Comparison of ENCODE assay signal across 8 cellular contexts in the genomic region with DNA sequence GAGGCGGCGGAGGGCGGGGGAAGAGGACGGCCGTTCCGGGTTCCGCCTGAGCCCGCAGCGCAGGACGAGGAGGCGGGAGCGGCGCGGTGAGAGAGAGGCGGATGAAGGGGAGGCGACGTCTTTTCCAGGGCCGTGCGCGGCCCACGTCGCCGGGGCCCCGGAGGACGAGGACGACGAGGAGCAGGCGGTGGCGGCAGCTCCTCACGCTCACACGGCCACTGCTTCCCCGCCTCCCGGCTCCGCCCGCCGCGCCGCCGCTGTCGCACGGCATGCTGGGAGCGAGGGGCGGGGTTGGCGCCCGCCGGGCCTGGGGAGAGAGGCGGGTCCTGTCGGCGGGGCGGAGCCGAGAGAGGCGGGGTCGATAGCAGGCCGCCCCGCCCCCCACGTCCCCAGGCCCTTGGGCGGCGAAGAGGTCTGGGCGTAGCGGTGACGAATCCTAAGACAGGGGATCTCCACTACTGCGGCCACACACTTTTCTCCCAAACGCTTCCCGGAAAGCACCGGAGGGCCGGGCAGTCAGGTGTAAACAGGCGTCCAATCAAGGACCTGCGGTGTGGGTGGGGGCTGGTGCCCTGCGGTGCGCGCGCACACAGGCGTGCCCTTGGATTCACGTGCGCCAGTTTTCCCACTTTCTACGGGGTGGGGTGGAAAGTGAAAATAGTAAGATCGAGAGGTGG.
DNase-seq lines count a peak whose midpoint lies in the region; ATAC-seq lines count a peak whose summit lies in the region.
"Not testable (repeated sequence)": the region's sequence is repeated elsewhere in the genome, so short reads cannot be mapped to it uniquely, and the experiment has no call there.

Gene SMG1 (minus strand): TSS at position 220 of the 677 bp plus-strand sequence. CDS start 367 bp downstream, outside the sequence.

- H3K9me3 Mint-ChIP-seq in central memory CD8-positive, alpha-beta T cell: not testable (repeated sequence)

- H3K4me3 Mint-ChIP-seq in central memory CD8-positive, alpha-beta T cell: peak within 1 kb of the TSS; percentile 92

- peaks cover 11% of the 10 kb centered on the region for H3K36me3 Mint-ChIP-seq in central memory CD8-positive, alpha-beta T cell (ENCODE audit: insufficient read depth)

- H3K27ac Mint-ChIP-seq in central memory CD8-positive, alpha-beta T cell (ENCODE audit: low read depth): peak within 1 kb of the TSS; percentile 87

- peaks cover 38% of the 10 kb centered on the region for H3K4me1 Mint-ChIP-seq in central memory CD8-positive, alpha-beta T cell

- DNase-seq in AG20443 (ENCODE audit: low spot score) (peak; percentile 96), NCI-H446 (lab: John Stamatoyannopoulos, UW) (peak; percentile 76 to 91), iris pigment epithelial cell (ENCODE audit: low read depth) (peak; percentile 93)
- peak; percentile 87 to 89 for DNase-seq in central memory CD8-positive, alpha-beta T cell (ENCODE audit: low spot score in 2 of 2)
- DNase-seq in stimulated activated CD4-positive, alpha-beta T cell treated with anti-CD3 and anti-CD28 coated beads, Interleukin-12 subunit alpha, Interleukin-12 subunit beta, amount 100 ng/mL, for 24 hours (ENCODE audit: low read depth in 2 of 2): peak; percentile 90 to 91

- H3K27me3 Mint-ChIP-seq in central memory CD8-positive, alpha-beta T cell: not testable (repeated sequence)

- peak; percentile 76 for ATAC-seq in GM19043 (IDR thresholded peaks at IDR 0.05; ENCODE audit: low read depth, unreplicated experiment)
- ATAC-seq in HG03354 (IDR thresholded peaks at IDR 0.05; ENCODE audit: poor library complexity, severe bottlenecking, unreplicated experiment): peak; percentile 87
- ATAC-seq in activated CD4-positive, CD25-positive, alpha-beta regulatory T cell treated with anti-CD3 and anti-CD28 coated beads, Interleukin-2, amount 50 U/mL, for 24 hours: peak; percentile 83 to 86
- peak; percentile 76 for ATAC-seq in central memory CD8-positive, alpha-beta T cell (replicated peaks; ENCODE audit: extremely low read depth, poor library complexity, severe bottlenecking)

Comparison
In these comparisons a context has a peak if more than half of its experiments do, and no peak if none do; other contexts are left out.
1. Peak in every context shown above with its lines: DNase-seq and ATAC-seq.